10 cellular contexts compared by ENCODE assay signal in genomic region chr6:89984926-89985743, GRCh38.
A peak's percentile ranks its signal among the peaks of the same experiment; 100 is the strongest.
DNase-seq lines count a peak whose midpoint lies in the region; ATAC-seq, FAIRE-seq and TF ChIP-seq lines count a peak whose summit lies in the region.
"Had no signal": no experiment of that assay in that cellular context is flagged by ENCODE, and none has a peak within 500 bp of the region (broad histone marks: within the 10 kb centered on the region; RNA-seq: fewer than 3 reads in every experiment).

No MANE protein-coding gene starts in this region.

- H3K9me3 ChIP-seq in lower lobe of right lung: no peaks in the 10 kb centered on the region

- H3K9me3 Mint-ChIP-seq in activated naive CD4-positive, alpha-beta T cell treated with anti-CD3 and anti-CD28 coated beads, Interleukin-2, amount 50 U/mL, for 72 hours: no peaks in the 10 kb centered on the region

- intact Hi-C loops in lower lobe of right lung (cut with DNase I): no loop called here

- no peak for ATAC-seq in activated naive CD4-positive, alpha-beta T cell treated with anti-CD3 and anti-CD28 coated beads, Interleukin-2, amount 50 U/mL, for 72 hours
- ATAC-seq in lower lobe of right lung (peak; percentile 55 to 58), HG03432 (IDR thresholded peaks at IDR 0.05; ENCODE audit: unreplicated experiment) (no peak)

- FAIRE-seq in bronchial epithelial cell (lab: Jason Lieb, UNC): no peak
- FAIRE-seq: G401.6 had no signal

- peaks cover under 1% of the 10 kb centered on the region for H3K4me1 ChIP-seq in lower lobe of right lung

- H3K4me3 ChIP-seq in bronchial epithelial cell (ENCODE audit: low read depth, low read length) (no peak overlapping the region), lower lobe of right lung (no peak overlapping the region)

- H3K36me3 ChIP-seq in bronchial epithelial cell (ENCODE audit: control insufficient read depth, insufficient read depth, low read length) (no peaks in the 10 kb centered on the region), lower lobe of right lung (no peaks in the 10 kb centered on the region)

- DNase-seq in activated naive CD4-positive, alpha-beta T cell treated with anti-CD3 and anti-CD28 coated beads, Interleukin-2, amount 50 U/mL, for 72 hours (ENCODE audit: low spot score in 2 of 2): no peak
- no peak for DNase-seq in activated naive CD4-positive, alpha-beta T cell (lab: John Stamatoyannopoulos, UW)
- peak; percentile 54 for DNase-seq in bronchial epithelial cell (ENCODE audit: low read depth)
- peak; percentile 53 for DNase-seq in lower lobe of right lung
- DNase-seq in GDM1 (lab: John Stamatoyannopoulos, UW): no peak
- no peak for DNase-seq in NCI-H2081 (lab: John Stamatoyannopoulos, UW)
- DNase-seq in stimulated activated naive CD4-positive, alpha-beta T cell (lab: John Stamatoyannopoulos, UW): no peak

- TF ChIP-seq CTCF in bronchial epithelial cell (IDR thresholded peaks at IDR 0.05; ENCODE audit: insufficient read depth, low read length, severe bottlenecking) (no peak), lower lobe of right lung (IDR thresholded peaks at IDR 0.05) (no peak)

- H3K27ac ChIP-seq in lower lobe of right lung: peak overlapping the region; percentile 2
- H3K27ac ChIP-seq: KMS-11 had no signal

- H3K36me3 Mint-ChIP-seq in activated naive CD4-positive, alpha-beta T cell treated with anti-CD3 and anti-CD28 coated beads, Interleukin-2, amount 50 U/mL, for 72 hours: peaks cover 17 to 50% of the 10 kb centered on the region in 2 donors

- H3K27me3 ChIP-seq in bronchial epithelial cell (ENCODE audit: control insufficient read depth, insufficient read depth, low read length) (no peaks in the 10 kb centered on the region), lower lobe of right lung (ENCODE audit: low read depth) (no peaks in the 10 kb centered on the region)

- H3K27ac Mint-ChIP-seq in activated naive CD4-positive, alpha-beta T cell treated with anti-CD3 and anti-CD28 coated beads, Interleukin-2, amount 50 U/mL, for 72 hours: peak overlapping the region; percentile 59 to 92

Comparison
In these comparisons a context has a peak if more than half of its experiments do, and no peak if none do; other contexts are left out.
1. ATAC-seq: peak in lower lobe of right lung (2 of 2); none in activated naive CD4-positive, alpha-beta T cell treated with anti-CD3 and anti-CD28 coated beads, Interleukin-2, amount 50 U/mL, for 72 hours (0 of 2) and HG03432 (single experiment).
2. DNase-seq: peak in bronchial epithelial cell (single experiment) and lower lobe of right lung (single experiment); none in activated naive CD4-positive, alpha-beta T cell treated with anti-CD3 and anti-CD28 coated beads, Interleukin-2, amount 50 U/mL, for 72 hours (0 of 2), activated naive CD4-positive, alpha-beta T cell (0 of 4), GDM1 (single experiment), NCI-H2081 (0 of 2) and stimulated activated naive CD4-positive, alpha-beta T cell (0 of 6).